ENCODE assay signal across 38 cellular contexts in genomic region chr3:44272191-44272590, GRCh38. TPM values are rescaled to one million over a fixed set of nuclear protein-coding genes. Genes with fewer than 3 reads are reported as not detected.
"Had no signal": no experiment of that assay in that cellular context is flagged by ENCODE, and none has a peak within 500 bp of the region (broad histone marks: within the 10 kb centered on the region; RNA-seq: fewer than 3 reads in every experiment).

No MANE protein-coding gene starts in this region.

- H3K4me3 ChIP-seq: MG63 had no signal

- DNase-seq: Karpas-422, Kasumi-1, MG63, MM.1S, MV-4-11, NCI-H1048, NCI-H1092, NCI-H1092 treated with DMSO at 0.1 percent for 48 hours, NCI-H1105, NCI-H1105 treated with DMSO at 0.1 percent for 48 hours, NCI-H1417, NCI-H1417 treated with DMSO at 0.1 percent for 48 hours, NCI-H1436, NCI-H1436 treated with DMSO at 0.1 percent for 48 hours, NCI-H146, NCI-H1694, NCI-H1694 treated with DMSO at 0.1 percent for 48 hours, NCI-H187, NCI-H187 treated with DMSO at 0.1 percent for 48 hours, NCI-H1930, NCI-H2029, NCI-H2029 treated with DMSO at 0.1 percent for 48 hours, NCI-H2081, NCI-H2081 treated with DMSO at 0.1 percent for 48 hours, NCI-H2107, NCI-H2171, NCI-H2171 treated with DMSO at 0.1 percent for 48 hours, NCI-H2227 treated with DMSO at 0.1 percent for 48 hours, NCI-H226, NCI-H345, NCI-H446, NCI-H446 treated with DMSO at 0.1 percent for 48 hours, NCI-H510A, NCI-H510A treated with DMSO at 0.1 percent for 48 hours had no signal

- H3K9me3 ChIP-seq: MG63 had no signal

- H3K27me3 ChIP-seq: MG63 had no signal

- H3K36me3 ChIP-seq: MG63 had no signal

RNA-seq across cellular contexts. Expression of gene TOPAZ1, which starts 30.5 kb away (rescaled TPM):
- total RNA-seq: LHCN-M2, M059J, MCF 10A, NCI-H460 had no signal
